ENCODE assay signal across 17 cellular contexts in genomic region chr9:122944960-122945888, GRCh38. TPM values are rescaled to one million over a fixed set of nuclear protein-coding genes. Genes with fewer than 3 reads are reported as not detected.
DNase-seq lines count a peak whose midpoint lies in the region; TF ChIP-seq lines count a peak whose summit lies in the region.
"Had no signal": no experiment of that assay in that cellular context is flagged by ENCODE, and none has a peak within 500 bp of the region (broad histone marks: within the 10 kb centered on the region; RNA-seq: fewer than 3 reads in every experiment).

No MANE protein-coding gene starts in this region.

- no peak overlapping the region for H2BK12ac ChIP-seq in neuronal stem cell (ENCODE audit: low read length)

- H3K18ac ChIP-seq in neuronal stem cell (ENCODE audit: low read length), result no peak overlapping the region

- 87 to 100% methylated on average over 2 to 3 of the region's 4 CpGs for WGBS in endodermal cell (ENCODE audit: insufficient coverage in 1 of 2, insufficient read length in 1 of 2), 2 experiments
- WGBS in neuronal stem cell (ENCODE audit: extremely low coverage in 2 of 2, insufficient read length in 2 of 2, insufficient replicate concordance in 1 of 2), 2 donors, result no CpG with 5 or more reads among the region's 4 CpGs

- no peak overlapping the region for H2BK5ac ChIP-seq in neuronal stem cell (ENCODE audit: low read length)

- H3K4me2 ChIP-seq in OCI-LY3 (ENCODE audit: low read length) (0 out of 2 replicates have a peak overlapping the region, but pooled peaks have one; percentile 8), neuronal stem cell (ENCODE audit: insufficient read depth, low read length, poor library complexity, severe bottlenecking) (no peak overlapping the region)

- POLR2A ChIA-PET in activated CD4-positive, alpha-beta T cell treated with anti-CD3 and anti-CD28 coated beads, Interleukin-2, amount 10 ng/mL, durations not matched to agents 7 days and 5 days (lab: Charles Lee), result no interaction called here

- no peak overlapping the region for H3K4me3 ChIP-seq in OCI-LY3 (ENCODE audit: low read length)
- H3K4me3 ChIP-seq in endodermal cell (ENCODE audit: low read length), result no peak overlapping the region
- no peak overlapping the region for H3K4me3 ChIP-seq in neuronal stem cell (ENCODE audit: low read length in 2 of 2)
- H3K4me3 ChIP-seq: HAP-1 had no signal

- no peaks in the 10 kb centered on the region for H3K27me3 Mint-ChIP-seq in activated CD4-positive, alpha-beta T cell treated with anti-CD3 and anti-CD28 coated beads, Interleukin-2, amount 10 ng/mL, durations not matched to agents 7 days and 5 days
- H3K27me3 Mint-ChIP-seq in endodermal cell (ENCODE audit: insufficient read depth) (no peaks in the 10 kb centered on the region), progenitor cell of endocrine pancreas (no peaks in the 10 kb centered on the region)

- H4K8ac ChIP-seq in neuronal stem cell (ENCODE audit: low read depth, low read length), result no peak overlapping the region

- peaks cover 11% of the 10 kb centered on the region for H3K36me3 Mint-ChIP-seq in activated CD4-positive, alpha-beta T cell treated with anti-CD3 and anti-CD28 coated beads, Interleukin-2, amount 10 ng/mL, durations not matched to agents 7 days and 5 days (ENCODE audit: low read depth)
- H3K36me3 Mint-ChIP-seq in endodermal cell (ENCODE audit: low read depth) (peaks cover 10% of the 10 kb centered on the region), progenitor cell of endocrine pancreas (ENCODE audit: insufficient read depth) (no peaks in the 10 kb centered on the region)

- H3K4me3 Mint-ChIP-seq in activated CD4-positive, alpha-beta T cell treated with anti-CD3 and anti-CD28 coated beads, Interleukin-2, amount 10 ng/mL, durations not matched to agents 7 days and 5 days, result no peak overlapping the region
- H3K4me3 Mint-ChIP-seq in endodermal cell, result no peak overlapping the region
- no peak overlapping the region for H3K4me3 Mint-ChIP-seq in progenitor cell of endocrine pancreas (ENCODE audit: low read depth)
- H3K4me3 Mint-ChIP-seq: CD14-positive monocyte had no signal

- peaks cover 4% of the 10 kb centered on the region for H3K79me1 ChIP-seq in neuronal stem cell (ENCODE audit: low read depth, low read length)

- no peaks in the 10 kb centered on the region for H3K9me3 Mint-ChIP-seq in activated CD4-positive, alpha-beta T cell treated with anti-CD3 and anti-CD28 coated beads, Interleukin-2, amount 10 ng/mL, durations not matched to agents 7 days and 5 days
- H3K9me3 Mint-ChIP-seq in endodermal cell (no peaks in the 10 kb centered on the region), progenitor cell of endocrine pancreas (ENCODE audit: low read depth) (no peaks in the 10 kb centered on the region)

- peaks cover 57% of the 10 kb centered on the region for H3K4me1 Mint-ChIP-seq in activated CD4-positive, alpha-beta T cell treated with anti-CD3 and anti-CD28 coated beads, Interleukin-2, amount 10 ng/mL, durations not matched to agents 7 days and 5 days
- H3K4me1 Mint-ChIP-seq in endodermal cell (peaks cover 32% of the 10 kb centered on the region), progenitor cell of endocrine pancreas (ENCODE audit: low read depth) (peaks cover 44% of the 10 kb centered on the region)

- H3K79me2 ChIP-seq in OCI-LY3 (ENCODE audit: low read length), result peaks cover 90% of the 10 kb centered on the region

- H3K4me1 ChIP-seq in OCI-LY3 (ENCODE audit: low read length) (peaks cover 41% of the 10 kb centered on the region), endodermal cell (ENCODE audit: control insufficient read depth, insufficient read depth, low read length) (no peaks in the 10 kb centered on the region), neuronal stem cell (ENCODE audit: control insufficient read depth in 2 of 2, insufficient read depth in 1 of 2, low read depth in 1 of 2, low read length in 2 of 2) (peaks cover 4 to 11% of the 10 kb centered on the region in 2 donors)

- no peak overlapping the region for H3K14ac ChIP-seq in neuronal stem cell (ENCODE audit: low read length)

- no peak overlapping the region for H3K4ac ChIP-seq in neuronal stem cell (ENCODE audit: low read length)

- DNase-seq in activated CD4-positive, alpha-beta T cell treated with anti-CD3 and anti-CD28 coated beads, Interleukin-2, amount 10 ng/mL, durations not matched to agents 7 days and 5 days, result no peak
- no peak for DNase-seq in activated CD4-positive, alpha-beta T cell treated with anti-CD3 and anti-CD28 coated beads for 1 hour
- DNase-seq in endodermal cell (no peak), progenitor cell of endocrine pancreas (ENCODE audit: low spot score, unreplicated experiment) (no peak), neuronal stem cell (ENCODE audit: low spot score) (no peak)
- no peak for DNase-seq in effector CD4-positive, alpha-beta T cell
- DNase-seq in stimulated activated CD8-positive, alpha-beta memory T cell treated with anti-CD3 and anti-CD28 coated beads, Interleukin-4, amount 100 ng/mL, for 48 hours, result no peak
- DNase-seq: amniotic stem cell, head of caudate nucleus, NCI-H187 treated with DMSO at 0.1 percent for 48 hours, NCI-H510A, posterior cingulate gyrus, substantia nigra had no signal

- no peak overlapping the region for H4K91ac ChIP-seq in neuronal stem cell (ENCODE audit: low read depth, low read length, poor library complexity)

- H4K20me1 ChIP-seq in OCI-LY3 (ENCODE audit: insufficient read depth, low read length), result peaks cover 17% of the 10 kb centered on the region

- CTCF ChIA-PET in activated CD4-positive, alpha-beta T cell treated with anti-CD3 and anti-CD28 coated beads, Interleukin-2, amount 10 ng/mL, durations not matched to agents 7 days and 5 days (lab: Charles Lee), result interaction anchor here (0.6 kb wide), 1 partner anchor 8 kb away, joined by 3 read pairs; no protein-coding TSS in a partner anchor

- H3K27ac ChIP-seq in OCI-LY3 (ENCODE audit: low read length) (0 out of 2 replicates have a peak overlapping the region, but pooled peaks have one; percentile 2), endodermal cell (ENCODE audit: low read depth, low read length) (no peak overlapping the region), neuronal stem cell (replicated peaks; ENCODE audit: low read length) (no peak overlapping the region)
- H3K27ac ChIP-seq: VCaP had no signal

- H3K27ac Mint-ChIP-seq in activated CD4-positive, alpha-beta T cell treated with anti-CD3 and anti-CD28 coated beads, Interleukin-2, amount 10 ng/mL, durations not matched to agents 7 days and 5 days, result peak overlapping the region; percentile 1
- H3K27ac Mint-ChIP-seq in endodermal cell (peak overlapping the region; percentile 56), progenitor cell of endocrine pancreas (peak overlapping the region; percentile 34)

- H2BK120ac ChIP-seq in neuronal stem cell (ENCODE audit: low read depth, low read length), result no peak overlapping the region

- H3K27me3 ChIP-seq in OCI-LY3 (ENCODE audit: low read depth, low read length) (no peaks in the 10 kb centered on the region), endodermal cell (ENCODE audit: control insufficient read depth, insufficient read depth, low read length, poor library complexity, severe bottlenecking) (no peaks in the 10 kb centered on the region), neuronal stem cell (ENCODE audit: control insufficient read depth in 3 of 3, insufficient read depth in 3 of 3, low read depth in 1 of 3, low read length in 3 of 3) (no peaks in the 10 kb centered on the region)

- TF ChIP-seq CTCF in OCI-LY3 (IDR thresholded peaks at IDR 0.05; ENCODE audit: low read depth, low read length), result no peak
- no peak for TF ChIP-seq CTCF in endodermal cell (conservative IDR thresholded peaks at IDR 0.05)
- no peak for TF ChIP-seq CTCF in progenitor cell of endocrine pancreas (IDR thresholded peaks at IDR 0.05; ENCODE audit: unreplicated experiment)

- H3K9me3 ChIP-seq in OCI-LY3 (ENCODE audit: insufficient read depth, low read length) (no peaks in the 10 kb centered on the region), endodermal cell (ENCODE audit: control insufficient read depth, low read length) (no peaks in the 10 kb centered on the region), neuronal stem cell (replicated peaks in 1 of 2; ENCODE audit: control insufficient read depth in 2 of 2, insufficient read depth in 1 of 2, low read depth in 1 of 2, low read length in 2 of 2) (no peaks in the 10 kb centered on the region)
- H3K9me3 ChIP-seq: HAP-1 had no signal

- no peak overlapping the region for H3K23ac ChIP-seq in neuronal stem cell (ENCODE audit: low read depth, low read length, poor library complexity)

- H3K9ac ChIP-seq in OCI-LY3 (ENCODE audit: low read length) (no peak overlapping the region), endodermal cell (ENCODE audit: extremely low read depth, low read length, poor library complexity, severe bottlenecking) (no peak overlapping the region), neuronal stem cell (ENCODE audit: low read depth, low read length, poor library complexity) (no peak overlapping the region)

- no peak overlapping the region for H2AFZ ChIP-seq in OCI-LY3 (ENCODE audit: low read depth, low read length)
- no peak overlapping the region for H2AFZ ChIP-seq in neuronal stem cell (ENCODE audit: low read length)

- no peak overlapping the region for H2AK5ac ChIP-seq in neuronal stem cell (ENCODE audit: low read depth, low read length)

- no peak overlapping the region for H2BK15ac ChIP-seq in neuronal stem cell (ENCODE audit: low read length)

- H3K36me3 ChIP-seq in OCI-LY3 (replicated peaks; ENCODE audit: low read depth, low read length), result peaks cover 2% of the 10 kb centered on the region
- H3K36me3 ChIP-seq in endodermal cell (ENCODE audit: control insufficient read depth, insufficient read depth, low read length), result peaks cover 3% of the 10 kb centered on the region
- peaks cover 0 to 17% of the 10 kb centered on the region in 2 donors for H3K36me3 ChIP-seq in neuronal stem cell (replicated peaks in 1 of 2; ENCODE audit: control insufficient read depth in 2 of 2, insufficient read depth in 2 of 2, low read length in 2 of 2)
- H3K36me3 ChIP-seq: HAP-1 had no signal

RNA-seq across cellular contexts. Expression of gene RABGAP1, which starts 4.4 kb away (rescaled TPM):
- 10 to 100 TPM; 28.4 to 32.9 TPM for total RNA-seq in activated CD4-positive, alpha-beta T cell treated with anti-CD3 and anti-CD28 coated beads, Interleukin-2, amount 10 ng/mL, durations not matched to agents 7 days and 5 days
- total RNA-seq in endodermal cell (10 to 100 TPM; 41.9 to 49.7 TPM), progenitor cell of endocrine pancreas (78.9 and 93.6 TPM in 2 replicates)
- 38.4 TPM for polyA plus RNA-seq in endodermal cell (2013, experiment 1 of 2)
- polyA plus RNA-seq in endodermal cell (2013, experiment 2 of 2), result 36.1 TPM
- 30.1 TPM for polyA plus RNA-seq in neuronal stem cell (2013, experiment 1 of 2)
- 29.7 TPM for polyA plus RNA-seq in neuronal stem cell (2013, experiment 2 of 2)

RNA-seq across cellular contexts. Expression of gene ZBTB26, which starts 13.9 kb away (rescaled TPM):
- 1 to 10 TPM; 7.3 to 9.6 TPM for total RNA-seq in activated CD4-positive, alpha-beta T cell treated with anti-CD3 and anti-CD28 coated beads, Interleukin-2, amount 10 ng/mL, durations not matched to agents 7 days and 5 days
- total RNA-seq in endodermal cell (10 to 100 TPM in 1 of 2 donors, 1 to 10 TPM in 1; 9.8 to 11.6 TPM), progenitor cell of endocrine pancreas (14.1 and 15.4 TPM in 2 replicates)
- polyA plus RNA-seq in endodermal cell (2013, experiment 1 of 2), result 12.0 TPM
- polyA plus RNA-seq in endodermal cell (2013, experiment 2 of 2), result 11.1 TPM
- polyA plus RNA-seq in neuronal stem cell (2013, experiment 1 of 2), result 10.8 TPM
- polyA plus RNA-seq in neuronal stem cell (2013, experiment 2 of 2), result 11.4 TPM

RNA-seq across cellular contexts. Expression of gene ZBTB6, which starts 32.1 kb away (rescaled TPM):
- total RNA-seq in activated CD4-positive, alpha-beta T cell treated with anti-CD3 and anti-CD28 coated beads, Interleukin-2, amount 10 ng/mL, durations not matched to agents 7 days and 5 days, result 10 to 100 TPM; 11.8 to 12.2 TPM
- total RNA-seq in endodermal cell, result 10 to 100 TPM in 1 of 2 donors, 1 to 10 TPM in 1; 9.3 to 11.7 TPM
- 12.6 TPM for polyA plus RNA-seq in endodermal cell (2013, experiment 1 of 2)
- 13.1 TPM for polyA plus RNA-seq in endodermal cell (2013, experiment 2 of 2)
- 8.3 and 9.0 TPM in 2 replicates for total RNA-seq in progenitor cell of endocrine pancreas
- polyA plus RNA-seq in neuronal stem cell (2013, experiment 1 of 2), result 7.2 TPM
- polyA plus RNA-seq in neuronal stem cell (2013, experiment 2 of 2), result 7.9 TPM

RNA-seq across cellular contexts. Expression of gene RC3H2, which starts 40.1 kb away (rescaled TPM):
- total RNA-seq in activated CD4-positive, alpha-beta T cell treated with anti-CD3 and anti-CD28 coated beads, Interleukin-2, amount 10 ng/mL, durations not matched to agents 7 days and 5 days, result 10 to 100 TPM; 44.1 to 46.8 TPM
- 10 to 100 TPM; 56.4 to 60.1 TPM for total RNA-seq in endodermal cell
- 31.2 TPM for polyA plus RNA-seq in endodermal cell (2013, experiment 1 of 2)
- 34.2 TPM for polyA plus RNA-seq in endodermal cell (2013, experiment 2 of 2)
- total RNA-seq in progenitor cell of endocrine pancreas, result 61.3 and 68.8 TPM in 2 replicates
- 31.0 TPM for polyA plus RNA-seq in neuronal stem cell (2013, experiment 1 of 2)
- 34.1 TPM for polyA plus RNA-seq in neuronal stem cell (2013, experiment 2 of 2)

Comparison
In these comparisons a context has a peak if more than half of its experiments do, and no peak if none do; other contexts are left out.
1. H3K27ac Mint-ChIP-seq: peak in every context shown above with its lines; median percentile 56 in endodermal cell; 34 in progenitor cell of endocrine pancreas; 1 in activated CD4-positive, alpha-beta T cell treated with anti-CD3 and anti-CD28 coated beads, Interleukin-2, amount 10 ng/mL, durations not matched to agents 7 days and 5 days.